In the genomic region with DNA sequence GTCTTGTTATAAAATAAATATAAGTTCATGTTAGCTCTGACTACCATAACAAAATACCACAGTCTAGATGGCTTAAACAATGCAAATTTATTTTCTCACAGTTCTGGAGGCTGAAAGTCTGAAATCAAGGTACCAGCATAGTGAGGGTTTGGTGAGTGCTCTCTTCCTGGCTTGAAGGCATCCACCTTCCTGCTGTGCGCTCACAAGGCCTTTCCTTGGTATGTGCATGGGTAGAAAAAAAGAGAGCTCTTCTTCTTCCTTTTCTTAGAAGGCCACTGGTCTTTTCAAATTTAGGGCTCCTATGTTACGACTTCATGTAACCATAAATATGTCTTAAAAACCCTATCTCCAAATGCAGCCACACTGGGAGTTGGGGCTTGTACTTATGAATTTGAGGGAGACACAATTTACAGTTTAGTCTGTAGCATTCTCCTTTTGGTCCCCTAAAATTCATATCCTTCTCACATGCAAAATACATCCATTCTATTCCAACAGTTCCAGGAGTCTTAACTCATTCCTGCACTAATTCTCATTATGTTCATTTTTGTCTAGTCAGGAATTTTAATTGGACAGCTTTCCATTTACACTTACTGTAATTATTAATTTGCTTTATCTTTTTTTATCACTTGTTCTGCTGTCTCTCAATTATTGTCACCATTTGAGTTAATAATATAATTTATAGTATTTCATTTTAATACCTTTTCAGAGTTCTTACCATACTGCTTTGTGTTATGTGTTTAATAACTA, we compare ENCODE assay signal across 2 cellular contexts.
TF ChIP-seq lines count a peak whose summit lies in the region.

No MANE protein-coding gene starts in this region.

TF ChIP-seq in HepG2, 621 proteins besides CTCF, POLR2A, EP300 and RAD21 (continued from another document):
- TF ChIP-seq ZNF432 (CRISPR knock-in tag; IDR thresholded peaks at IDR 0.05; ENCODE audit: borderline replicate concordance) (no peak), KAT2B (IDR thresholded peaks at IDR 0.05; ENCODE audit: borderline replicate concordance, low read depth, low read length) (no peak), SIX4 (CRISPR knock-in tag; IDR thresholded peaks at IDR 0.05) (no peak), MAFK (conservative IDR thresholded peaks at IDR 0.05 in 1 of 2, IDR thresholded peaks at IDR 0.05 in 1 of 2; ENCODE audit: low read length in 2 of 2) (peak; percentile 52 to 83), MAFF (IDR thresholded peaks at IDR 0.05; ENCODE audit: low read depth, low read length) (peak; percentile 48)

TF ChIP-seq in K562, 482 proteins besides CTCF, POLR2A, EP300 and RAD21 (continued from another document):
- TF ChIP-seq, protein P1, sequence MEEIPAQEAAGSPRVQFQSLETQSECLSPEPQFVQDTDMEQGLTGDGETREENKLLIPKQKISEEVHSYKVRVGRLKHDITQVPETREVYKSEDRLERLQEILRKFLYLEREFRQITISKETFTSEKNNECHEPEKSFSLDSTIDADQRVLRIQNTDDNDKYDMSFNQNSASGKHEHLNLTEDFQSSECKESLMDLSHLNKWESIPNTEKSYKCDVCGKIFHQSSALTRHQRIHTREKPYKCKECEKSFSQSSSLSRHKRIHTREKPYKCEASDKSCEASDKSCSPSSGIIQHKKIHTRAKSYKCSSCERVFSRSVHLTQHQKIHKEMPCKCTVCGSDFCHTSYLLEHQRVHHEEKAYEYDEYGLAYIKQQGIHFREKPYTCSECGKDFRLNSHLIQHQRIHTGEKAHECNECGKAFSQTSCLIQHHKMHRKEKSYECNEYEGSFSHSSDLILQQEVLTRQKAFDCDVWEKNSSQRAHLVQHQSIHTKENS (CRISPR knock-in tag; IDR thresholded peaks at IDR 0.05), result no peak
- TF ChIP-seq ZNF316 (IDR thresholded peaks at IDR 0.05), result peak; percentile 56
- no peak for TF ChIP-seq PHB2 (IDR thresholded peaks at IDR 0.05; ENCODE audit: low read depth)
TF ChIP-seq in K562: peak in this region for 3.
